In genomic region chr10:17906002-17906401, GRCh38 we compare ENCODE assay signal across 33 cellular contexts. TPM values are rescaled to one million over a fixed set of nuclear protein-coding genes. Genes with fewer than 3 reads are reported as not detected.
"Had no signal": no experiment of that assay in that cellular context is flagged by ENCODE, and none has a peak within 500 bp of the region (broad histone marks: within the 10 kb centered on the region; RNA-seq: fewer than 3 reads in every experiment).

No MANE protein-coding gene starts in this region.

- ATAC-seq: activated CD4-positive, CD25-positive, alpha-beta regulatory T cell treated with anti-CD3 and anti-CD28 coated beads, Interleukin-2, amount 50 U/mL, for 24 hours; activated CD8-positive, alpha-beta T cell treated with anti-CD3 and anti-CD28 coated beads for 36 hours; activated T-cell treated with anti-CD3 and anti-CD28 coated beads, Interleukin-2, amount 50 U/mL, for 4 hours; activated T-helper 17 cell treated with anti-CD3 and anti-CD28 coated beads, Interleukin-2, amount 50 U/mL, for 72 hours; effector memory CD8-positive, alpha-beta T cell; foreskin keratinocyte; gastrocnemius medialis; heart right ventricle; T-helper 17 cell had no signal

- H3K27me3 Mint-ChIP-seq: activated CD8-positive, alpha-beta T cell treated with anti-CD3 and anti-CD28 coated beads for 36 hours had no signal

- H3K4me1 Mint-ChIP-seq: activated B cell treated with CpG ODN at 0.5 μM for 24 hours; activated T-helper 17 cell treated with anti-CD3 and anti-CD28 coated beads, Interleukin-2, amount 50 U/mL, for 72 hours; T-helper 17 cell had no signal

- H3K36me3 Mint-ChIP-seq: activated naive CD8-positive, alpha-beta T cell; brain had no signal

- H3K27ac ChIP-seq: adrenal gland, ascending aorta, esophagus muscularis mucosa, foreskin keratinocyte, gastrocnemius medialis, heart right ventricle, hepatocyte, WERI-Rb-1 had no signal

- DNase-seq: activated B cell treated with CpG ODN at 0.5 μM for 24 hours; activated CD4-positive, alpha-beta T cell treated with anti-CD3 and anti-CD28 coated beads for 48 hours; activated CD4-positive, alpha-beta T cell treated with anti-CD3 and anti-CD28 coated beads, Interleukin-2, amount 50 U/mL, for 1 hour; activated CD4-positive, alpha-beta T cell treated with anti-CD3 and anti-CD28 coated beads, Interleukin-2, amount 50 U/mL, for 48 hours; activated CD8-positive, alpha-beta memory T cell treated with anti-CD3 and anti-CD28 coated beads for 24 hours; activated CD8-positive, alpha-beta T cell treated with anti-CD3 and anti-CD28 coated beads for 36 hours; activated effector memory CD4-positive, alpha-beta T cell treated with Interleukin-2 at 50 U/mL for 16 hours; activated gamma-delta T cell treated with Interleukin-2 at 50 U/mL for 16 hours; activated naive CD4-positive, alpha-beta T cell treated with anti-CD3 and anti-CD28 coated beads, Interleukin-2, amount 50 U/mL, for 16 hours; activated naive CD4-positive, alpha-beta T cell treated with Interleukin-2 at 50 U/mL for 16 hours; activated T-cell treated with anti-CD3 and anti-CD28 coated beads, Interleukin-2, amount 50 U/mL, for 4 hours; adrenal gland; caudate nucleus; cortex of kidney; dermis blood vessel endothelial cell; effector CD4-positive, alpha-beta T cell; effector memory CD8-positive, alpha-beta T cell; erythroblast; gastrocnemius medialis; heart right ventricle; T-helper 17 cell; T1000; WERI-Rb-1 had no signal

- H3K4me3 ChIP-seq: adrenal gland, ascending aorta, esophagus muscularis mucosa, gastrocnemius medialis, heart right ventricle, hepatocyte had no signal

- H2AFZ ChIP-seq: hepatocyte had no signal

- H3K79me2 ChIP-seq: hepatocyte had no signal

- H3K27ac Mint-ChIP-seq: activated B cell treated with CpG ODN at 0.5 μM for 24 hours; activated CD8-positive, alpha-beta T cell treated with anti-CD3 and anti-CD28 coated beads for 36 hours; activated naive CD8-positive, alpha-beta T cell; activated T-helper 17 cell treated with anti-CD3 and anti-CD28 coated beads, Interleukin-2, amount 50 U/mL, for 72 hours; brain; effector memory CD8-positive, alpha-beta T cell; T-helper 17 cell; T-helper 2 cell treated with Interferon-gamma antibody and Interleukin-4, amounts not matched to agents 5 μg/mL and 100 μg/mL, for 36 hours had no signal

- H3K9me3 ChIP-seq: adrenal gland, ascending aorta, esophagus muscularis mucosa, gastrocnemius medialis had no signal

- H3K4me2 ChIP-seq: hepatocyte had no signal

- H3K4me3 Mint-ChIP-seq: activated B cell treated with CpG ODN at 0.5 μM for 24 hours; activated CD8-positive, alpha-beta T cell treated with anti-CD3 and anti-CD28 coated beads for 36 hours; activated naive CD8-positive, alpha-beta T cell; activated T-cell treated with anti-CD3 and anti-CD28 coated beads, Interleukin-2, amount 50 U/mL, for 4 hours; activated T-helper 17 cell treated with anti-CD3 and anti-CD28 coated beads, Interleukin-2, amount 50 U/mL, for 72 hours; brain; effector memory CD8-positive, alpha-beta T cell; T-helper 17 cell; T-helper 2 cell treated with Interferon-gamma antibody and Interleukin-4, amounts not matched to agents 5 μg/mL and 100 μg/mL, for 36 hours had no signal

- H3K4me1 ChIP-seq: adrenal gland, ascending aorta, foreskin keratinocyte, gastrocnemius medialis had no signal

- H3K27me3 ChIP-seq: adrenal gland, ascending aorta, esophagus muscularis mucosa, foreskin keratinocyte, gastrocnemius medialis, heart right ventricle, hepatocyte had no signal

- H3K9me3 Mint-ChIP-seq: activated CD8-positive, alpha-beta T cell treated with anti-CD3 and anti-CD28 coated beads for 36 hours; activated T-cell treated with anti-CD3 and anti-CD28 coated beads, Interleukin-2, amount 50 U/mL, for 4 hours; activated T-helper 17 cell treated with anti-CD3 and anti-CD28 coated beads, Interleukin-2, amount 50 U/mL, for 72 hours; brain; effector memory CD8-positive, alpha-beta T cell; T-helper 2 cell treated with Interferon-gamma antibody and Interleukin-4, amounts not matched to agents 5 μg/mL and 100 μg/mL, for 36 hours had no signal

- H3K36me3 ChIP-seq: adrenal gland, ascending aorta, esophagus muscularis mucosa, gastrocnemius medialis, WERI-Rb-1 had no signal

RNA-seq across cellular contexts. Expression of gene SLC39A12, which starts 45.7 kb away (rescaled TPM):
- total RNA-seq: activated B cell treated with CpG ODN at 0.5 μM for 24 hours; activated CD8-positive, alpha-beta T cell treated with anti-CD3 and anti-CD28 coated beads for 36 hours; activated T-cell treated with anti-CD3 and anti-CD28 coated beads, Interleukin-2, amount 50 U/mL, for 4 hours; activated T-helper 17 cell treated with anti-CD3 and anti-CD28 coated beads, Interleukin-2, amount 50 U/mL, for 72 hours; ascending aorta; chondrocyte; esophagus muscularis mucosa; foreskin keratinocyte; gastrocnemius medialis; hepatocyte; T-helper 17 cell had no signal
- polyA plus RNA-seq: foreskin keratinocyte, hepatocyte had no signal
